ENCODE assay signal across 1 cellular context in the genomic region with DNA sequence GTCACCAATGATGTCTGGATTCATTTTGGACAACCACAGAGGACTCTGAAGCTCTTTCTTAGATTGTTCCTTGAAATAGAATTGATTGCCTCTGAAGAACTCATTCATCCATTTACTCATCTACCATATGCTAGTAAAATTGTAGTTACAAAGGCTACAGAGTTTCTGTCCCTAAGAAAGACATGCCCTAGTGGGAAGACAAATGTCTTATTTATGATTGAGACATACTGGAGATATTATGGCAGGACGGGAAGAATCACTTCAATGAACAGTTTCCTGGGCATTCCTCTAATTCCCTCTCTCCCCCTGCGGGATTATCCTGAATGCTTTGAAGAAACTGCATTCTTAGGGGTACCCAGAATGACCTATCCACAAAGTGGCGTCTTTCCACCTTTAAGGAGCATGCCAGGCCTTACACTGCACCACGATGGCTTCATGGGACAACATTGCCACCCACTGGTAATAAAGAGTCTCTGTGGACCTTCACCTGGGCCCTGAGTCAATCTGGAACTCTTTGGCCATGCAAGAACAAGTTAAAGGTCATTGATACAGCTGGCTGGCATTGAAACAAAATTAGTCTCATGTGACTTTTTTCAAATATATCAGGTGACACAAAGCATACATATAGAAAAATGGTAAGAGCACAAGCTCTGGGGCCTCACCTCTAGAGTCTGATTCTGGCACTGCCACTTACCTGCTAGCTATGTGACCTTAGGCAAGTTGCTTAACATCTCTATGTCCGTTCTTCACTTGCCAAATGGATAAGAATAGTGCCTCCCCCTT.
TF ChIP-seq lines count a peak whose summit lies in the region.

No MANE protein-coding gene starts in this region.

TF ChIP-seq in K562, 482 proteins besides CTCF, POLR2A, EP300 and RAD21 (continued from another document):
- TF ChIP-seq ETS1 (conservative IDR thresholded peaks at IDR 0.05; ENCODE audit: control insufficient read depth, low read depth, low read length) (no peak), RB1 (IDR thresholded peaks at IDR 0.05; ENCODE audit: low read depth) (peak; percentile 38; the same call in 1 of the 2 replicates), PREB (CRISPR knock-in tag; IDR thresholded peaks at IDR 0.05) (no peak), CXXC5 (CRISPR knock-in tag; IDR thresholded peaks at IDR 0.05) (0 out of 2 replicates have a peak, but pooled peaks have one; percentile 19), SMC3 (conservative IDR thresholded peaks at IDR 0.05; ENCODE audit: insufficient read depth, low read depth, low read length) (peak; percentile 94), CC2D1A (IDR thresholded peaks at IDR 0.05) (peak; percentile 74; the same call in 1 of the 2 replicates), CTBP1 (IDR thresholded peaks at IDR 0.05; ENCODE audit: borderline replicate concordance) (peak; percentile 25; the same call in 1 of the 2 replicates), L3MBTL2 (IDR thresholded peaks at IDR 0.05) (0 out of 2 replicates have a peak, but pooled peaks have one; percentile 27), ARID2 (IDR thresholded peaks at IDR 0.05) (peak; percentile 93), ZNF384 (IDR thresholded peaks at IDR 0.05; ENCODE audit: low read depth, low read length) (peak; percentile 80), NEUROD1 (IDR thresholded peaks at IDR 0.05; ENCODE audit: borderline replicate concordance, low read depth, low read length, partially characterized antibody) (no peak), TEAD4 (IDR thresholded peaks at IDR 0.05; ENCODE audit: low read length) (0 out of 2 replicates have a peak, but pooled peaks have one; percentile 12), TEAD4 (CRISPR knock-in tag; IDR thresholded peaks at IDR 0.05; ENCODE audit: borderline replicate concordance) (no peak), MYNN (IDR thresholded peaks at IDR 0.05) (0 out of 2 replicates have a peak, but pooled peaks have one; percentile 43), MYNN (CRISPR knock-in tag; IDR thresholded peaks at IDR 0.05) (no peak), ZNF263 (CRISPR knock-in tag; IDR thresholded peaks at IDR 0.05; ENCODE audit: borderline replicate concordance) (no peak), CEBPG (CRISPR knock-in tag; IDR thresholded peaks at IDR 0.05) (no peak), CEBPG (tag; conservative IDR thresholded peaks at IDR 0.05 in 1 of 2, IDR thresholded peaks at IDR 0.05 in 1 of 2) (0 out of 4 replicates have a peak, but pooled peaks of 1 of the 2 experiments have one; percentile 21), STAG1 (CRISPR knock-in tag; IDR thresholded peaks at IDR 0.05; ENCODE audit: borderline replicate concordance) (peak; percentile 89; the same call in 1 of the 2 replicates), YY1 (IDR thresholded peaks at IDR 0.05; ENCODE audit: borderline replicate concordance in 1 of 3, control insufficient read depth in 1 of 3, extremely low read depth in 1 of 3, insufficient read depth in 3 of 3, insufficient read length in 1 of 3, insufficient replicate concordance in 2 of 3, low read depth in 1 of 3, low read length in 2 of 3) (no peak)
- TF ChIP-seq, protein P1, sequence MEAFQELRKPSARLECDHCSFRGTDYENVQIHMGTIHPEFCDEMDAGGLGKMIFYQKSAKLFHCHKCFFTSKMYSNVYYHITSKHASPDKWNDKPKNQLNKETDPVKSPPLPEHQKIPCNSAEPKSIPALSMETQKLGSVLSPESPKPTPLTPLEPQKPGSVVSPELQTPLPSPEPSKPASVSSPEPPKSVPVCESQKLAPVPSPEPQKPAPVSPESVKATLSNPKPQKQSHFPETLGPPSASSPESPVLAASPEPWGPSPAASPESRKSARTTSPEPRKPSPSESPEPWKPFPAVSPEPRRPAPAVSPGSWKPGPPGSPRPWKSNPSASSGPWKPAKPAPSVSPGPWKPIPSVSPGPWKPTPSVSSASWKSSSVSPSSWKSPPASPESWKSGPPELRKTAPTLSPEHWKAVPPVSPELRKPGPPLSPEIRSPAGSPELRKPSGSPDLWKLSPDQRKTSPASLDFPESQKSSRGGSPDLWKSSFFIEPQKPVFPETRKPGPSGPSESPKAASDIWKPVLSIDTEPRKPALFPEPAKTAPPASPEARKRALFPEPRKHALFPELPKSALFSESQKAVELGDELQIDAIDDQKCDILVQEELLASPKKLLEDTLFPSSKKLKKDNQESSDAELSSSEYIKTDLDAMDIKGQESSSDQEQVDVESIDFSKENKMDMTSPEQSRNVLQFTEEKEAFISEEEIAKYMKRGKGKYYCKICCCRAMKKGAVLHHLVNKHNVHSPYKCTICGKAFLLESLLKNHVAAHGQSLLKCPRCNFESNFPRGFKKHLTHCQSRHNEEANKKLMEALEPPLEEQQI (IDR thresholded peaks at IDR 0.05), result peak; percentile 62; the same call in 1 of the 2 replicates
- TF ChIP-seq, protein P2, sequence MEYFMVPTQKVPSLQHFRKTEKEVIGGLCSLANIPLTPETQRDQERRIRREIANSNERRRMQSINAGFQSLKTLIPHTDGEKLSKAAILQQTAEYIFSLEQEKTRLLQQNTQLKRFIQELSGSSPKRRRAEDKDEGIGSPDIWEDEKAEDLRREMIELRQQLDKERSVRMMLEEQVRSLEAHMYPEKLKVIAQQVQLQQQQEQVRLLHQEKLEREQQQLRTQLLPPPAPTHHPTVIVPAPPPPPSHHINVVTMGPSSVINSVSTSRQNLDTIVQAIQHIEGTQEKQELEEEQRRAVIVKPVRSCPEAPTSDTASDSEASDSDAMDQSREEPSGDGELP (CRISPR knock-in tag; IDR thresholded peaks at IDR 0.05; ENCODE audit: borderline replicate concordance), result 0 out of 2 replicates have a peak, but pooled peaks have one; percentile 29
- TF ChIP-seq, protein P3, sequence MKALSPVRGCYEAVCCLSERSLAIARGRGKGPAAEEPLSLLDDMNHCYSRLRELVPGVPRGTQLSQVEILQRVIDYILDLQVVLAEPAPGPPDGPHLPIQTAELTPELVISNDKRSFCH (CRISPR knock-in tag; IDR thresholded peaks at IDR 0.05), result no peak
- TF ChIP-seq, protein P3 (tag; IDR thresholded peaks at IDR 0.05), result 0 out of 2 replicates have a peak, but pooled peaks have one; percentile 55
- TF ChIP-seq, protein P4, sequence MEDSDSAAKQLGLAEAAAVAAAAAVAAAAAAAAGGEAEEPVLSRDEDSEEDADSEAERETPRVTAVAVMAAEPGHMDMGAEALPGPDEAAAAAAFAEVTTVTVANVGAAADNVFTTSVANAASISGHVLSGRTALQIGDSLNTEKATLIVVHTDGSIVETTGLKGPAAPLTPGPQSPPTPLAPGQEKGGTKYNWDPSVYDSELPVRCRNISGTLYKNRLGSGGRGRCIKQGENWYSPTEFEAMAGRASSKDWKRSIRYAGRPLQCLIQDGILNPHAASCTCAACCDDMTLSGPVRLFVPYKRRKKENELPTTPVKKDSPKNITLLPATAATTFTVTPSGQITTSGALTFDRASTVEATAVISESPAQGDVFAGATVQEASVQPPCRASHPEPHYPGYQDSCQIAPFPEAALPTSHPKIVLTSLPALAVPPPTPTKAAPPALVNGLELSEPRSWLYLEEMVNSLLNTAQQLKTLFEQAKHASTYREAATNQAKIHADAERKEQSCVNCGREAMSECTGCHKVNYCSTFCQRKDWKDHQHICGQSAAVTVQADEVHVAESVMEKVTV (CRISPR knock-in tag; IDR thresholded peaks at IDR 0.05), result peak; percentile 95
